In the genomic region with DNA sequence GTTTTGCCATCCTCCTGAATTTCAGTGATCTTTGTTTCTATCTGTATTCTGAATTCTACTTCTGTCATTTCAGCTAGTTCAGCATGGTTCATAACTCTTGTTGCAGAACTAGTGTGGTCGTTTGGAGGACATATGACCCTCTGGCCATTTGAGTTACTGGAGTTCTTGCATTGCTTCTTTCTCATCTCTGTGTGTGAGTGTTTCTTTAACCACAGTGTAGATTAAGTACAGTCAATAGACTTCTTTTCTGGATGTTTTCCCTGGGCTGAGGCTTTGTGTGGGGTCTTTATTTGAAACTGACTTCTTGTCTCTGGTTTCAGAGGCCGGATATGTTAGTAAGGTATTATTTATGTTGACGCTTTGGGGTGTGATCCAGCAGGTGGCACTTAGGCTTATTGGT, we compare ENCODE assay signal across 29 cellular contexts. TPM values are rescaled to one million over a fixed set of nuclear protein-coding genes. Genes with fewer than 3 reads are reported as not detected.
DNase-seq lines count a peak whose midpoint lies in the region; ATAC-seq, FAIRE-seq and TF ChIP-seq lines count a peak whose summit lies in the region.
"Had no signal": no experiment of that assay in that cellular context is flagged by ENCODE, and none has a peak within 500 bp of the region (broad histone marks: within the 10 kb centered on the region; RNA-seq: fewer than 3 reads in every experiment).

No MANE protein-coding gene starts in this region.

- no peaks in the 10 kb centered on the region for H3K36me3 ChIP-seq in astrocyte (ENCODE audit: insufficient read depth, low read length)
- H3K36me3 ChIP-seq in esophagus muscularis mucosa: no peaks in the 10 kb centered on the region
- H3K36me3 ChIP-seq: BE2C, BLaER1 had no signal

- POLR2A ChIA-PET in A549 (lab: Yijun Ruan, JAX): no interaction called here

- intact Hi-C loops in esophagus muscularis mucosa (cut with DNase I): no loop called here

- H3K9me3 ChIP-seq in A549: peaks cover 20% of the 10 kb centered on the region
- H3K9me3 ChIP-seq in astrocyte (ENCODE audit: insufficient read depth, low read depth, low read length): peaks cover 2% of the 10 kb centered on the region
- H3K9me3 ChIP-seq in esophagus muscularis mucosa: peaks cover 0 to 20% (median 8%) of the 10 kb centered on the region in 4 donors
- H3K9me3 ChIP-seq: BE2C had no signal

- no peak overlapping the region for H3K27ac ChIP-seq in A549
- H3K27ac ChIP-seq in astrocyte (ENCODE audit: low read depth, low read length): no peak overlapping the region
- H3K27ac ChIP-seq in esophagus muscularis mucosa (replicated peaks in 1 of 4): no peak overlapping the region
- H3K27ac ChIP-seq: 22Rv1, BLaER1 had no signal

- H3K27me3 Mint-ChIP-seq in astrocyte (ENCODE audit: low read depth, unreplicated experiment): peaks cover 18% of the 10 kb centered on the region

- H3K4me2 ChIP-seq in A549 (no peak overlapping the region), astrocyte (ENCODE audit: low read length) (no peak overlapping the region)
- H3K4me2 ChIP-seq: BLaER1 had no signal

- TF ChIP-seq POLR2A in A549 (IDR thresholded peaks at IDR 0.05; ENCODE audit: low read length): no peak
- no peak for TF ChIP-seq POLR2A in esophagus muscularis mucosa (IDR thresholded peaks at IDR 0.05; ENCODE audit: low read depth)

- H3K27ac Mint-ChIP-seq in astrocyte (ENCODE audit: unreplicated experiment): peak overlapping the region; percentile 8
- H3K27ac Mint-ChIP-seq: CD4-positive, alpha-beta memory T cell; CD4-positive, CD25-positive, alpha-beta regulatory T cell; CD8-positive, alpha-beta memory T cell had no signal

- H3K36me3 Mint-ChIP-seq in astrocyte (ENCODE audit: low read depth, unreplicated experiment): peaks cover 28% of the 10 kb centered on the region
- H3K36me3 Mint-ChIP-seq: CD14-positive monocyte; CD4-positive, alpha-beta memory T cell had no signal

- H4K20me1 ChIP-seq in astrocyte (ENCODE audit: insufficient read depth, low read length): no peaks in the 10 kb centered on the region
- H4K20me1 ChIP-seq: BLaER1 had no signal

- no peak overlapping the region for H2AFZ ChIP-seq in astrocyte (ENCODE audit: low read depth, low read length)

- peak; percentile 13 for FAIRE-seq in A549 (lab: Jason Lieb, UNC)
- FAIRE-seq in astrocyte (lab: Jason Lieb, UNC): no peak
- FAIRE-seq: GM12878, GM12892, GM18507 had no signal

- DNase-seq in A549 (ENCODE audit: low read depth in 1 of 2, low spot score in 1 of 2): no peak
- peak; percentile 36 for DNase-seq in astrocyte (ENCODE audit: low read depth)
- peak; percentile 37 for DNase-seq in esophagus muscularis mucosa (ENCODE audit: extremely low spot score)
- DNase-seq: ACHN; BE2C; C1 segment of cervical spinal cord; CD4-positive, alpha-beta memory T cell; CD4-positive, CD25-positive, alpha-beta regulatory T cell; CD8-positive, alpha-beta memory T cell; COR-L47; DMS 273 treated with DMSO at 0.1 percent for 48 hours; DMS153; DMS53; DMS79; DND-41; EL; GDM1 had no signal

- peaks cover 33% of the 10 kb centered on the region for H3K9me3 Mint-ChIP-seq in astrocyte (ENCODE audit: unreplicated experiment)

- peaks cover 7% of the 10 kb centered on the region; the same call in 1 of the 3 replicates for H3K4me1 ChIP-seq in A549
- no peaks in the 10 kb centered on the region for H3K4me1 ChIP-seq in astrocyte (ENCODE audit: insufficient read depth, low read length)
- H3K4me1 ChIP-seq in esophagus muscularis mucosa: no peaks in the 10 kb centered on the region
- H3K4me1 ChIP-seq: BE2C, BLaER1 had no signal

- H3K4me1 Mint-ChIP-seq in astrocyte (ENCODE audit: low read depth, unreplicated experiment): peaks cover 11% of the 10 kb centered on the region
- H3K4me1 Mint-ChIP-seq: CD14-positive monocyte; CD4-positive, alpha-beta memory T cell; CD4-positive, CD25-positive, alpha-beta regulatory T cell; CD8-positive, alpha-beta memory T cell had no signal

- H3K79me2 ChIP-seq in astrocyte (ENCODE audit: insufficient read depth, low read length): no peaks in the 10 kb centered on the region

- no peak for ATAC-seq in A549
- no peak for ATAC-seq in HG02884 (IDR thresholded peaks at IDR 0.05; ENCODE audit: unreplicated experiment)
- no peak for ATAC-seq in GM21528 (IDR thresholded peaks at IDR 0.05; ENCODE audit: low FRiP score, unreplicated experiment)
- ATAC-seq: GM12878 had no signal

- H3K4me3 Mint-ChIP-seq in astrocyte (ENCODE audit: unreplicated experiment): no peak overlapping the region
- H3K4me3 Mint-ChIP-seq: CD14-positive monocyte; CD4-positive, alpha-beta memory T cell; CD4-positive, CD25-positive, alpha-beta regulatory T cell; CD8-positive, alpha-beta memory T cell had no signal

- TF ChIP-seq CTCF in A549 (IDR thresholded peaks at IDR 0.05) (no peak), astrocyte (IDR thresholded peaks at IDR 0.05; ENCODE audit: insufficient read depth, low read depth, low read length) (no peak), esophagus muscularis mucosa (IDR thresholded peaks at IDR 0.05) (no peak)

- peaks cover 6% of the 10 kb centered on the region for H3K27me3 ChIP-seq in astrocyte (ENCODE audit: insufficient read depth, low read length)
- peaks cover 0 to 37% (median 0%) of the 10 kb centered on the region in 4 donors for H3K27me3 ChIP-seq in esophagus muscularis mucosa
- H3K27me3 ChIP-seq: BLaER1 had no signal

- no peak for TF ChIP-seq RAD21 in A549 (conservative IDR thresholded peaks at IDR 0.05 in 1 of 2, IDR thresholded peaks at IDR 0.05 in 1 of 2)

- no peak overlapping the region for H3K9ac ChIP-seq in astrocyte (ENCODE audit: low read length)
- H3K9ac ChIP-seq: BLaER1 had no signal

- 42% methylated on average over 3 of the region's 3 CpGs for WGBS in A549 (ENCODE audit: missing lambda C conversion rate)
- WGBS in esophagus muscularis mucosa: 63% methylated on average over 3 of the region's 3 CpGs

- H3K4me3 ChIP-seq in A549 (no peak overlapping the region), astrocyte (ENCODE audit: insufficient read depth, low read depth, low read length) (no peak overlapping the region), esophagus muscularis mucosa (no peak overlapping the region)
- H3K4me3 ChIP-seq: BLaER1, GM12878 had no signal

- CTCF ChIA-PET in A549 (lab: Yijun Ruan, JAX): interaction anchor here (1.0 to 1.7 kb wide), 4 partner anchors 26 to 102 kb away, joined by 3 to 8 read pairs (median 4); no protein-coding TSS in a partner anchor

- TF ChIP-seq EP300 in A549 (IDR thresholded peaks at IDR 0.05) (no peak), esophagus muscularis mucosa (IDR thresholded peaks at IDR 0.05) (no peak)

TF ChIP-seq in A549, 52 proteins besides CTCF, POLR2A, EP300 and RAD21:
- TF ChIP-seq MAFK (IDR thresholded peaks at IDR 0.05; ENCODE audit: partially characterized antibody): no peak
- TF ChIP-seq, protein P1, sequence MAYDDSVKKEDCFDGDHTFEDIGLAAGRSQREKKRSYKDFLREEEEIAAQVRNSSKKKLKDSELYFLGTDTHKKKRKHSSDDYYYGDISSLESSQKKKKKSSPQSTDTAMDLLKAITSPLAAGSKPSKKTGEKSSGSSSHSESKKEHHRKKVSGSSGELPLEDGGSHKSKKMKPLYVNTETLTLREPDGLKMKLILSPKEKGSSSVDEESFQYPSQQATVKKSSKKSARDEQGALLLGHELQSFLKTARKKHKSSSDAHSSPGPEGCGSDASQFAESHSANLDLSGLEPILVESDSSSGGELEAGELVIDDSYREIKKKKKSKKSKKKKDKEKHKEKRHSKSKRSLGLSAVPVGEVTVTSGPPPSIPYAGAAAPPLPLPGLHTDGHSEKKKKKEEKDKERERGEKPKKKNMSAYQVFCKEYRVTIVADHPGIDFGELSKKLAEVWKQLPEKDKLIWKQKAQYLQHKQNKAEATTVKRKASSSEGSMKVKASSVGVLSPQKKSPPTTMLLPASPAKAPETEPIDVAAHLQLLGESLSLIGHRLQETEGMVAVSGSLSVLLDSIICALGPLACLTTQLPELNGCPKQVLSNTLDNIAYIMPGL (CRISPR knock-in tag; IDR thresholded peaks at IDR 0.05; ENCODE audit: borderline replicate concordance): no peak

RNA-seq across cellular contexts. Expression of a gene that starts 14.7 kb away (rescaled TPM):
- polyA plus RNA-seq in A549 (2011; rRNA removed): 0.78 and 1.9 TPM in 2 replicates
- 0.70 and 0.75 TPM in 2 replicates for polyA plus RNA-seq in A549 (2012; cell fraction: cytosol; rRNA removed)
- 0.42 and 0.68 TPM in 2 replicates for polyA plus RNA-seq in A549 (2012; cell fraction: nucleus; rRNA removed)
- 0.21 to 1.4 TPM (median 1.1 TPM) in 3 replicates for polyA plus RNA-seq in A549 (2017; fragmentation: RNase III; extraction: RNeasy Plus Mini Kit Qiagen cat#74134 plus additional on column Dnase treatment)
- 0.63 and 1.2 TPM in 2 replicates for polyA minus RNA-seq in A549 (2011; rRNA and poly(A)+ RNA removed)
- 9.8 and 11.3 TPM in 2 replicates for total RNA-seq in astrocyte
- total RNA-seq in esophagus muscularis mucosa: not detected
- total RNA-seq: A172; CD4-positive, CD25-positive, alpha-beta regulatory T cell; CD8-positive, alpha-beta memory T cell; Daoy; GM12878 had no signal
- polyA plus RNA-seq: AG04450; CD14-positive monocyte; CD8-positive, alpha-beta memory T cell had no signal

RNA-seq across cellular contexts. Expression of a gene that starts 38.2 kb away (rescaled TPM):
- polyA plus RNA-seq in A549 (2011; rRNA removed): 0.16 TPM in 1 of 2 replicates, not detected in the other
- 0.07 and 0.18 TPM in 2 replicates for polyA plus RNA-seq in A549 (2012; cell fraction: cytosol; rRNA removed)
- 0.08 TPM in 1 of 2 replicates, not detected in the other for polyA plus RNA-seq in A549 (2012; cell fraction: nucleus; rRNA removed)
- 0.44 to 1.1 TPM (median 0.66 TPM) in 3 replicates for polyA plus RNA-seq in A549 (2017; fragmentation: RNase III; extraction: RNeasy Plus Mini Kit Qiagen cat#74134 plus additional on column Dnase treatment)
- not detected in 2 replicates for polyA minus RNA-seq in A549 (2011; rRNA and poly(A)+ RNA removed)
- total RNA-seq in astrocyte: 93.5 and 127 TPM in 2 replicates
- total RNA-seq in esophagus muscularis mucosa: not detected
- total RNA-seq: A172; A673; CD4-positive, alpha-beta memory T cell; CD4-positive, CD25-positive, alpha-beta regulatory T cell; CD8-positive, alpha-beta memory T cell; Daoy; GM12878 had no signal
- polyA plus RNA-seq: AG04450; CD14-positive monocyte; CD4-positive, alpha-beta memory T cell; CD4-positive, CD25-positive, alpha-beta regulatory T cell; CD8-positive, alpha-beta memory T cell; GM12878 had no signal

Comparison
In these comparisons a context has a peak if more than half of its experiments do, and no peak if none do; other contexts are left out.
1. DNase-seq: peak in astrocyte (single experiment) and esophagus muscularis mucosa (single experiment); none in A549 (0 of 2).
2. RNA of a gene that starts 14.7 kb away (total RNA-seq): 9.8 to 11.3 TPM in astrocyte; not detected in esophagus muscularis mucosa; every median in the first group is over 10 times any median in the second.
3. RNA of a gene that starts 38.2 kb away (total RNA-seq): 93.5 to 127 TPM in astrocyte; not detected in esophagus muscularis mucosa; every median in the first group is over 10 times any median in the second.